9 cellular contexts compared by ENCODE assay signal in the genomic region with DNA sequence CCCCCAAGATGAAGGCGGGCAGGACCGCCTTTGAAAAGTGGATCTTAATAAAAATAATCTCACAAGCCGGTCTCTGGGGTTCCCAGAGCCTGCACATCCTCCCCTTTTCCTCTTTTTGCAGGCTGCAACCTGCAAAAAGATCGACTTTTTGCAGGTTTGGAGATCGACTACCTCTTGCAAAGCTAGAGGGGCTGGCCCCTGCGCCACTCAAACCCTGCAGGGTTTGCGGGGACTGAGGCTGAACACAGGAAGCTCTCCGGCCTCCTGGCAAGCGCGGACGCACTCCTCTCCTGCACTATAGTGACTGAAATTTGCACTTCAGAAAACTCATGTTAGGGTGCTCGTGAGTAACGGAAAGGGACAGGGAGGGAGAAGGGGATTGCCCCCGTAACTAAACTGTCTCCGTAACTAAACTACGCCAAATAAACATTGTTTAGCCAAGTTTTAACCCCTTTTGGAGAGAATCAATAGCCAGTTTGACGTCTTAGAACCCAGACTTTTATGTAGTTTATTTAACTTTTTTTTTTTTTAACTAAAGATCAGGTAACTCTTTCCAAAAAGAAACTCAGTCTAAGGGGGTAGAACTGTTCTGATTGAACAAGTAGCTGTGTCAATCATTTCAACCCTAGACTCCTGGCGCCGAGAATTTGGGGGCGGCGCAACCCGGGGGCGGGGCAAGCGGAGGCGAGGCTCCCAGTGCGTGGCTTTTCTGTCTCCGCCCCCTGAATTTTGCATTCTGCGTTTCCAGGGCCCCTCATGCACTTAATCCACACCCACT. TPM values are rescaled to one million over a fixed set of nuclear protein-coding genes. Genes with fewer than 3 reads are reported as not detected.
A peak's percentile ranks its signal among the peaks of the same experiment; 100 is the strongest.
DNase-seq lines count a peak whose midpoint lies in the region; ATAC-seq lines count a peak whose summit lies in the region.
"Had no signal": no experiment of that assay in that cellular context is flagged by ENCODE, and none has a peak within 500 bp of the region (broad histone marks: within the 10 kb centered on the region; RNA-seq: fewer than 3 reads in every experiment).

No MANE protein-coding gene starts in this region.

- H3K36me3 ChIP-seq in esophagus (ENCODE audit: control insufficient read depth in 2 of 2, insufficient read depth in 2 of 2, low read length in 1 of 2) (no peaks in the 10 kb centered on the region), muscle layer of duodenum (ENCODE audit: control insufficient read depth in 1 of 2, insufficient read depth in 2 of 2, low read length in 2 of 2) (peaks cover 0 to 5% of the 10 kb centered on the region in 2 donors)

- DNase-seq in CMK (ENCODE audit: low read depth) (peak; percentile 62), NCI-H82 treated with DMSO at 0.1 percent for 48 hours (lab: John Stamatoyannopoulos, UW; ENCODE audit: unreplicated experiment) (peak; percentile 94)
- peak; percentile 75 for DNase-seq in activated T-cell treated with anti-CD3 and anti-CD28 coated beads, Interleukin-2, amount 50 U/mL, for 1 hour
- DNase-seq in stimulated activated CD8-positive, alpha-beta memory T cell treated with anti-CD3 and anti-CD28 coated beads, Interleukin-7, amount 100 ng/mL, for 4 hours (ENCODE audit: low read depth in 2 of 2) = peak; percentile 44 to 68

- 1 to 2% methylated on average over 28 of the region's 28 CpGs for WGBS in esophagus, 2 donors

- H3K27me3 ChIP-seq in esophagus (ENCODE audit: control insufficient read depth in 1 of 2, insufficient read depth in 2 of 2, low read length in 2 of 2) (no peaks in the 10 kb centered on the region), muscle layer of duodenum (ENCODE audit: low read depth, low read length) (peaks cover 16% of the 10 kb centered on the region)

- peak overlapping the region; percentile 45 to 49 for H3K4me3 ChIP-seq in esophagus (ENCODE audit: low read depth in 1 of 2, low read length in 2 of 2)
- peak overlapping the region; percentile 71 to 75 for H3K4me3 ChIP-seq in muscle layer of duodenum (ENCODE audit: low read depth in 1 of 2, low read length in 2 of 2)

- H3K27ac ChIP-seq in esophagus (ENCODE audit: low read depth in 2 of 2, low read length in 1 of 2) (peak overlapping the region; percentile 71 to 92), muscle layer of duodenum (ENCODE audit: low read length) (peak overlapping the region; percentile 30)
- H3K27ac ChIP-seq: HL-60 had no signal

- H3K4me1 ChIP-seq in esophagus (ENCODE audit: control insufficient read depth in 2 of 2, insufficient read depth in 2 of 2, low read length in 1 of 2) (peaks cover 3 to 11% of the 10 kb centered on the region in 2 donors), muscle layer of duodenum (ENCODE audit: control insufficient read depth in 1 of 2, insufficient read depth in 2 of 2, low read length in 2 of 2) (peaks cover 0 to 54% of the 10 kb centered on the region in 2 donors)

- H3K9me3 ChIP-seq in esophagus (ENCODE audit: control insufficient read depth in 2 of 2, insufficient read depth in 1 of 2, low read depth in 1 of 2, low read length in 1 of 2) (no peaks in the 10 kb centered on the region), muscle layer of duodenum (ENCODE audit: control insufficient read depth in 1 of 2, low read length in 2 of 2) (no peaks in the 10 kb centered on the region)

- ATAC-seq in HG03175 (IDR thresholded peaks at IDR 0.05; ENCODE audit: unreplicated experiment) = peak; percentile 50
- no peak for ATAC-seq in GM18520 (IDR thresholded peaks at IDR 0.05; ENCODE audit: unreplicated experiment)

RNA-seq across cellular contexts. Expression of a gene that starts 2.5 kb away (rescaled TPM):
- polyA plus RNA-seq in esophagus = 10 to 100 TPM; 29.4 to 46.5 TPM

RNA-seq across cellular contexts. Expression of a gene that starts 59.6 kb away (rescaled TPM):
- 100 to 1,000 TPM in 1 of 2 donors, 10 to 100 TPM in 1; 93.6 to 138 TPM for polyA plus RNA-seq in esophagus
